14 cellular contexts compared by ENCODE assay signal in genomic region chr16:59593256-59593655, GRCh38.
DNase-seq lines count a peak whose midpoint lies in the region; ATAC-seq and TF ChIP-seq lines count a peak whose summit lies in the region.
"Had no signal": no experiment of that assay in that cellular context is flagged by ENCODE, and none has a peak within 500 bp of the region (broad histone marks: within the 10 kb centered on the region; RNA-seq: fewer than 3 reads in every experiment).

No MANE protein-coding gene starts in this region.

- H2BK15ac ChIP-seq in mesenchymal stem cell (ENCODE audit: low read depth, poor library complexity, severe bottlenecking), result no peak overlapping the region

- no peaks in the 10 kb centered on the region for H3K36me3 ChIP-seq in mesenchymal stem cell (ENCODE audit: control insufficient read depth in 1 of 2, insufficient read depth in 2 of 2, low read depth in 1 of 2, low read length in 2 of 2)
- no peaks in the 10 kb centered on the region for H3K36me3 ChIP-seq in gastrocnemius medialis

- peak; percentile 95 for DNase-seq in AG10803 (ENCODE audit: low read depth)
- peak; percentile 68 for DNase-seq in amniotic epithelial cell (ENCODE audit: low read depth)
- DNase-seq in mesenchymal stem cell, result peak; percentile 48
- DNase-seq in gastrocnemius medialis, result no peak
- DNase-seq in NCI-H1417 (lab: John Stamatoyannopoulos, UW), result no peak
- no peak for DNase-seq in GM19238 (ENCODE audit: insufficient read length, low spot score)
- DNase-seq in activated CD8-positive, alpha-beta memory T cell treated with anti-CD3 and anti-CD28 coated beads for 24 hours, result no peak
- DNase-seq: amygdala; CD4-positive, CD25-positive, alpha-beta regulatory T cell; hypothalamus; left ventricle myocardium superior; NCI-H446 treated with DMSO at 0.1 percent for 48 hours; SHP77 had no signal

- TF ChIP-seq CTCF in AG10803 (conservative IDR thresholded peaks at IDR 0.05; ENCODE audit: low read length) (no peak), gastrocnemius medialis (IDR thresholded peaks at IDR 0.05 in 4 of 5, conservative IDR thresholded peaks at IDR 0.05 in 1 of 5) (no peak)

- H3K4ac ChIP-seq in mesenchymal stem cell (ENCODE audit: low read depth in 1 of 2, low read length in 2 of 2), result no peak overlapping the region

- peak; percentile 40 for ATAC-seq in HG02623 (IDR thresholded peaks at IDR 0.05; ENCODE audit: unreplicated experiment)
- no peak for ATAC-seq in gastrocnemius medialis
- ATAC-seq: left ventricle myocardium superior had no signal

- H2AK5ac ChIP-seq in mesenchymal stem cell (ENCODE audit: low read length, severe bottlenecking), result no peak overlapping the region

- H3K27ac ChIP-seq in mesenchymal stem cell (ENCODE audit: low read length, poor library complexity, severe bottlenecking) (no peak overlapping the region), gastrocnemius medialis (no peak overlapping the region)

- intact Hi-C loops in gastrocnemius medialis (cut with DNase I; ENCODE audit: low total_unique reads), result no loop called here

- H3K18ac ChIP-seq in mesenchymal stem cell (ENCODE audit: low read depth in 1 of 2, low read length in 2 of 2), result no peak overlapping the region

- H3K4me1 ChIP-seq in mesenchymal stem cell (ENCODE audit: control insufficient read depth, insufficient read depth, low read depth, low read length), result no peaks in the 10 kb centered on the region
- no peaks in the 10 kb centered on the region for H3K4me1 ChIP-seq in gastrocnemius medialis

- no peak overlapping the region for H3K4me3 ChIP-seq in AG10803 (ENCODE audit: low read length)
- H3K4me3 ChIP-seq in mesenchymal stem cell (ENCODE audit: insufficient read depth in 1 of 2, low read depth in 1 of 2, low read length in 2 of 2), result no peak overlapping the region
- no peak overlapping the region for H3K4me3 ChIP-seq in gastrocnemius medialis

- H3K79me1 ChIP-seq in mesenchymal stem cell (replicated peaks; ENCODE audit: low read length, poor library complexity, severe bottlenecking), result no peaks in the 10 kb centered on the region

- H3K23ac ChIP-seq in mesenchymal stem cell (ENCODE audit: low read length in 2 of 2), result no peak overlapping the region

- H4K91ac ChIP-seq in mesenchymal stem cell (ENCODE audit: low read length), result no peak overlapping the region

- TF ChIP-seq POLR2A in gastrocnemius medialis (IDR thresholded peaks at IDR 0.05), result no peak

- H3K27me3 ChIP-seq in mesenchymal stem cell (ENCODE audit: control insufficient read depth in 1 of 2, insufficient read depth in 1 of 2, low read length in 2 of 2), result no peaks in the 10 kb centered on the region
- no peaks in the 10 kb centered on the region for H3K27me3 ChIP-seq in gastrocnemius medialis

- no peak overlapping the region for H4K8ac ChIP-seq in mesenchymal stem cell (ENCODE audit: low read length)

- in situ Hi-C loops in gastrocnemius medialis (cut with MboI; ENCODE audit: low sequenced_read_pairs in 4 of 4), result no loop called here

- no peak overlapping the region for H2BK5ac ChIP-seq in mesenchymal stem cell (ENCODE audit: low read depth, low read length, poor library complexity, severe bottlenecking)

- no peaks in the 10 kb centered on the region for H3K9me3 ChIP-seq in mesenchymal stem cell (ENCODE audit: control insufficient read depth, low read length)
- no peaks in the 10 kb centered on the region for H3K9me3 ChIP-seq in gastrocnemius medialis

- H3K9ac ChIP-seq in mesenchymal stem cell (ENCODE audit: low read length), result peak overlapping the region; percentile 69

- H3K4me2 ChIP-seq in mesenchymal stem cell (ENCODE audit: low read length, poor library complexity, severe bottlenecking), result no peak overlapping the region

- H2BK12ac ChIP-seq in mesenchymal stem cell (ENCODE audit: low read length in 2 of 2), result no peak overlapping the region

- WGBS in mesenchymal stem cell, result 33% methylated on average over 1 of the region's 2 CpGs

- H3K14ac ChIP-seq in mesenchymal stem cell (ENCODE audit: low read length in 2 of 2), result no peak overlapping the region

- H2AFZ ChIP-seq in mesenchymal stem cell (ENCODE audit: low read depth, low read length), result no peak overlapping the region

- no peak overlapping the region for H2BK120ac ChIP-seq in mesenchymal stem cell (ENCODE audit: low read depth, low read length)

Comparison
In these comparisons a context has a peak if more than half of its experiments do, and no peak if none do; other contexts are left out.
1. DNase-seq: peak in AG10803 (single experiment), amniotic epithelial cell (single experiment) and mesenchymal stem cell (single experiment); none in gastrocnemius medialis (0 of 2), NCI-H1417 (0 of 3), GM19238 (single experiment) and activated CD8-positive, alpha-beta memory T cell treated with anti-CD3 and anti-CD28 coated beads for 24 hours (single experiment).